Comparison of ENCODE assay signal across 8 cellular contexts in the genomic region with DNA sequence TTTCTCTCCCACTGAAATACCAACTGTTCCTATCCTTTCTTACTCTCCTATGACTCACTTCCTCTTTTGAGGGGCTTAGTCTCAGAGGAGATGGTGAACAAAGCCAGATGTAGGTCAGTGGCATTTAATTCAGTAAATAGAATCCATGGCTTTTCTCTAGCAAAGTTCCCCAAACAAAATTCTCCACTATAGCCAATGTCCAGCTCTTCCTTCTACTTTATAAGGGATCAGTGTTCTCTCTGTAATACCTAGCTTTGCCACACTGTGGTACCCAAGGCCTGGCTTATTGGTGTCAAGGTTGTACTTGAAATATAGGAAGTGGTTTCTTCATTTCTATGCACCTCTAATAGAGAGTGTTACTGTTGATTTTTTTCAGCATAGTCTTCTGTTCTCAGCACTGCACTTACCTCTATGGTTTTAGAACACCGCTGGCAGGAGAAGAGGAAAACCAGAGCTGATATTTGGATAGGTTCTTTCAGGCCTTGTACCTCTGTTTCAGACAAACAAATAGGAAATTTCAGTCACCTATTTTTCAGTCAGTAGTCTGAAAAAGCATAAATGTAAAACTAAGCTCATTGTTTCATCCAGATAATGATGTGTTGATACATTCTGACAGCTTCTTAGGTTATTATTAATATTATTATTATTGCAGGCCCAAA. TPM values are rescaled to one million over a fixed set of nuclear protein-coding genes. Genes with fewer than 3 reads are reported as not detected.
DNase-seq lines count a peak whose midpoint lies in the region; ATAC-seq and TF ChIP-seq lines count a peak whose summit lies in the region.

No MANE protein-coding gene starts in this region.

- ATAC-seq in GM21825 (IDR thresholded peaks at IDR 0.05; ENCODE audit: unreplicated experiment) (peak; percentile 99), gastroesophageal sphincter (peak; percentile 81)

- no peaks in the 10 kb centered on the region for H3K9me3 ChIP-seq in gastroesophageal sphincter
- no peaks in the 10 kb centered on the region for H3K9me3 ChIP-seq in trophoblast cell (ENCODE audit: insufficient read depth, low read depth, low read length)

- TF ChIP-seq POLR2A in gastroesophageal sphincter (IDR thresholded peaks at IDR 0.05) = no peak

- no peak for TF ChIP-seq EP300 in gastroesophageal sphincter (IDR thresholded peaks at IDR 0.05)

- no peak overlapping the region for H3K14ac ChIP-seq in trophoblast cell (ENCODE audit: low read length)

- H3K4me3 ChIP-seq in gastroesophageal sphincter (no peak overlapping the region), trophoblast cell (ENCODE audit: low read depth, low read length) (no peak overlapping the region)

- no peak overlapping the region for H4K12ac ChIP-seq in trophoblast cell (ENCODE audit: low read depth, low read length)

- H2AFZ ChIP-seq in trophoblast cell (ENCODE audit: insufficient read depth, low read length, poor library complexity) = no peak overlapping the region

- H4K91ac ChIP-seq in trophoblast cell (ENCODE audit: low read depth, low read length) = no peak overlapping the region

- H3K36me3 ChIP-seq in gastroesophageal sphincter (peaks cover 0 to 19% of the 10 kb centered on the region in 2 donors), trophoblast cell (ENCODE audit: control insufficient read depth in 1 of 2, insufficient read depth in 2 of 2, low read length in 2 of 2) (no peaks in the 10 kb centered on the region)

- WGBS in gastroesophageal sphincter (ENCODE audit: low coverage in 1 of 2), 2 donors = 31 to 67% methylated on average over 1 of the region's 1 CpG
- WGBS in trophoblast cell (ENCODE audit: extremely low coverage, insufficient coverage, insufficient read length) = no CpG with 5 or more reads among the region's 1 CpG

- peak; percentile 70 to 94 (median 84) for TF ChIP-seq CTCF in gastroesophageal sphincter (IDR thresholded peaks at IDR 0.05)

- H3K4ac ChIP-seq in trophoblast cell (ENCODE audit: low read depth, low read length) = no peak overlapping the region

- no peak overlapping the region for H2AK5ac ChIP-seq in trophoblast cell (ENCODE audit: low read length)

- no peak overlapping the region for H2BK12ac ChIP-seq in trophoblast cell (ENCODE audit: low read length)

- no peaks in the 10 kb centered on the region for H3K79me1 ChIP-seq in trophoblast cell (ENCODE audit: low read length)

- H4K8ac ChIP-seq in trophoblast cell (ENCODE audit: low read depth, low read length) = no peak overlapping the region

- no peaks in the 10 kb centered on the region for H3K79me2 ChIP-seq in trophoblast cell (ENCODE audit: control insufficient read depth, insufficient read depth, low read length, poor library complexity)

- H3K27ac ChIP-seq in gastroesophageal sphincter = peak overlapping the region; percentile 72 to 78 (median 76)
- H3K27ac ChIP-seq in trophoblast cell (ENCODE audit: low read depth, low read length) = no peak overlapping the region

- no peaks in the 10 kb centered on the region for H3K27me3 ChIP-seq in gastroesophageal sphincter
- no peaks in the 10 kb centered on the region for H3K27me3 ChIP-seq in trophoblast cell (ENCODE audit: insufficient read depth, low read length)

- no peak overlapping the region for H2BK5ac ChIP-seq in trophoblast cell (ENCODE audit: low read depth, low read length, poor library complexity)

- no peak overlapping the region for H3K9ac ChIP-seq in trophoblast cell (ENCODE audit: low read length)

- H3K4me2 ChIP-seq in trophoblast cell (ENCODE audit: low read length) = no peak overlapping the region

- no peak overlapping the region for H3K18ac ChIP-seq in trophoblast cell (ENCODE audit: low read length)

- no peak overlapping the region for H3K23ac ChIP-seq in trophoblast cell (ENCODE audit: low read length)

- peaks cover 6 to 82% (median 36%) of the 10 kb centered on the region in 3 donors for H3K4me1 ChIP-seq in gastroesophageal sphincter
- no peaks in the 10 kb centered on the region for H3K4me1 ChIP-seq in trophoblast cell (ENCODE audit: control insufficient read depth in 1 of 2, insufficient read depth in 2 of 2, low read length in 2 of 2)

- in situ Hi-C loops in KBM-7 (cut with MboI; ENCODE audit: low pct_unique_long_range_greater_than_20kb, low sequenced_read_pairs) = no loop called here

- H2BK120ac ChIP-seq in trophoblast cell (ENCODE audit: insufficient read depth, low read length, poor library complexity) = no peak overlapping the region

- peak; percentile 72 for DNase-seq in GM03348 (ENCODE audit: low spot score)
- DNase-seq in KBM-7 = peak; percentile 81
- peak; percentile 75 for DNase-seq in RPMI8226
- DNase-seq in activated effector memory CD4-positive, alpha-beta T cell treated with anti-CD3 and anti-CD28 coated beads, Interleukin-2, amount 50 U/mL, for 16 hours = peak; percentile 81
- DNase-seq in trophoblast cell = peak; percentile 72 to 85
- no peak for DNase-seq in NCI-H128 (lab: John Stamatoyannopoulos, UW; ENCODE audit: unreplicated experiment)

RNA-seq across cellular contexts. Expression of a gene that starts 40.6 kb away (rescaled TPM):
- 10 to 100 TPM in 2 of 4 donors, 1 to 10 TPM in 2; 1.5 to 14.6 (median 10.0) TPM for total RNA-seq in gastroesophageal sphincter
- polyA plus RNA-seq in trophoblast cell (2013) = 10.0 and 10.4 TPM in 2 replicates
